ENCODE assay signal across 8 cellular contexts in genomic region chr6:28266962-28267694, GRCh38. TPM values are rescaled to one million over a fixed set of nuclear protein-coding genes. Genes with fewer than 3 reads are reported as not detected.
DNase-seq lines count a peak whose midpoint lies in the region; ATAC-seq and TF ChIP-seq lines count a peak whose summit lies in the region.

Gene ZSCAN26 (plus strand): TSS chr6:28267143. CDS start chr6:28271920, 4,777 bp downstream.

- H3K79me2 ChIP-seq in GM23248 (ENCODE audit: insufficient read depth) = peaks cover 42% of the 10 kb centered on the region
- peaks cover 43% of the 10 kb centered on the region for H3K79me2 ChIP-seq in Karpas-422 (ENCODE audit: low read length)

- DNase-seq in EH (ENCODE audit: low read depth) = peak; percentile 87
- DNase-seq in GM23248 = peak; percentile 88
- DNase-seq in Karpas-422 = peak; percentile 97
- DNase-seq in Peyer's patch = peak; percentile 78 to 92 (median 81)
- DNase-seq in fibroblast of mammary gland (ENCODE audit: low read depth) = peak; percentile 91
- peak; percentile 67 to 91 (median 87) for DNase-seq in naive thymus-derived CD4-positive, alpha-beta T cell

- peaks cover 3% of the 10 kb centered on the region for H3K27me3 Mint-ChIP-seq in activated T-helper 17 cell treated with anti-CD3 and anti-CD28 coated beads, Interleukin-2, amount 50 U/mL, for 72 hours
- peaks cover 0 to 7% (median 0%) of the 10 kb centered on the region in 5 donors for H3K27me3 Mint-ChIP-seq in naive thymus-derived CD4-positive, alpha-beta T cell
- no peaks in the 10 kb centered on the region for H3K27me3 Mint-ChIP-seq in stimulated activated memory B cell treated with anti-CD40 and anti-IgM and Interleukin-4, amounts not matched to agents 10 μg/mL and 1 μg/mL and 100 μg/mL, for 72 hours

- H3K27ac ChIP-seq in GM23248 (peak within 1 kb of the TSS; percentile 90), Karpas-422 (ENCODE audit: low read length) (peak within 1 kb of the TSS; percentile 57), Peyer's patch (peak within 1 kb of the TSS; percentile 71 to 84 (median 80))
- peak within 1 kb of the TSS; percentile 91 for H3K27ac ChIP-seq in naive thymus-derived CD4-positive, alpha-beta T cell (ENCODE audit: low read depth, low read length)

- H3F3A ChIP-seq in GM23248 (ENCODE audit: insufficient read depth) = peaks cover 43% of the 10 kb centered on the region

- no peaks in the 10 kb centered on the region for H3K9me3 ChIP-seq in GM23248 (ENCODE audit: low read depth)
- H3K9me3 ChIP-seq in Karpas-422 (ENCODE audit: low read length) = no peaks in the 10 kb centered on the region
- no peaks in the 10 kb centered on the region for H3K9me3 ChIP-seq in Peyer's patch
- H3K9me3 ChIP-seq in naive thymus-derived CD4-positive, alpha-beta T cell (ENCODE audit: control insufficient read depth in 2 of 3, low read length in 3 of 3) = no peaks in the 10 kb centered on the region

- intact Hi-C loops in naive thymus-derived CD4-positive, alpha-beta T cell (cut with micrococcal nuclease) = loop anchor here (1.0 to 5.0 kb wide), 16 partner anchors 14 to 788 kb away; partner anchors contain the start of genes ZKSCAN3 (in 2 of the 2), ZKSCAN4 (in 2 of the 2), ZSCAN12 (in 2 of the 2) and PGBD1 (in 1 of the 2)

- no peaks in the 10 kb centered on the region for H3K9me2 ChIP-seq in GM23248 (ENCODE audit: insufficient read depth)
- H3K9me2 ChIP-seq in Karpas-422 (replicated peaks; ENCODE audit: insufficient read depth, low read length) = no peaks in the 10 kb centered on the region

- peaks cover 6% of the 10 kb centered on the region for H3K36me3 Mint-ChIP-seq in activated T-helper 17 cell treated with anti-CD3 and anti-CD28 coated beads, Interleukin-2, amount 50 U/mL, for 72 hours (ENCODE audit: low read depth)
- peaks cover 0 to 19% (median 14%) of the 10 kb centered on the region in 5 donors for H3K36me3 Mint-ChIP-seq in naive thymus-derived CD4-positive, alpha-beta T cell
- H3K36me3 Mint-ChIP-seq in stimulated activated memory B cell treated with anti-CD40 and anti-IgM and Interleukin-4, amounts not matched to agents 10 μg/mL and 1 μg/mL and 100 μg/mL, for 72 hours = peaks cover 13% of the 10 kb centered on the region

- in situ Hi-C loops in GM23248 (cut with MboI) = no loop called here

- H3K36me3 ChIP-seq in GM23248 (ENCODE audit: low read depth) (no peaks in the 10 kb centered on the region), Karpas-422 (ENCODE audit: insufficient read depth, low read length) (no peaks in the 10 kb centered on the region), Peyer's patch (peaks cover 0 to 5% (median 0%) of the 10 kb centered on the region in 3 donors)
- H3K36me3 ChIP-seq in naive thymus-derived CD4-positive, alpha-beta T cell (ENCODE audit: control insufficient read depth in 2 of 3, insufficient read depth in 3 of 3, low read length in 3 of 3) = peaks cover 0 to 9% (median 0%) of the 10 kb centered on the region in 3 experiments

- H4K20me1 ChIP-seq in GM23248 (ENCODE audit: insufficient read depth) = no peaks in the 10 kb centered on the region
- H4K20me1 ChIP-seq in Karpas-422 (ENCODE audit: insufficient read depth, low read depth, low read length) = no peaks in the 10 kb centered on the region

- H3K4me2 ChIP-seq in GM23248 (ENCODE audit: unreplicated experiment) = peak within 1 kb of the TSS; percentile 98
- peak within 1 kb of the TSS; percentile 94 for H3K4me2 ChIP-seq in Karpas-422 (ENCODE audit: low read depth, low read length, poor library complexity, severe bottlenecking)

- WGBS in GM23248 (ENCODE audit: low coverage in 1 of 2, low lambda C conversion rate in 2 of 2, missing lambda C conversion rate in 2 of 2), 2 experiments = 1% methylated on average over 31 to 32 of the region's 32 CpGs

- CTCF ChIA-PET in naive thymus-derived CD4-positive, alpha-beta T cell (lab: Charles Lee) = interaction anchor here (0.6 to 1.8 kb wide), 10 partner anchors 14 to 571 kb away, joined by 3 to 10 read pairs (median 4); partner anchors contain the start of genes ZKSCAN4, ZKSCAN8 and ZSCAN12

- H2AFZ ChIP-seq in GM23248 = peak within 1 kb of the TSS; percentile 98
- peak within 1 kb of the TSS; percentile 93 for H2AFZ ChIP-seq in Karpas-422 (ENCODE audit: low read length)

- H3K4me3 ChIP-seq in GM23248 (peak within 1 kb of the TSS; percentile 97), Karpas-422 (ENCODE audit: low read length) (peak within 1 kb of the TSS; percentile 87), Peyer's patch (peak within 1 kb of the TSS; percentile 57 to 90 (median 87)), fibroblast of mammary gland (ENCODE audit: control insufficient read depth, low read depth, low read length) (peak within 1 kb of the TSS; percentile 81)
- H3K4me3 ChIP-seq in naive thymus-derived CD4-positive, alpha-beta T cell (ENCODE audit: low read length) = peak within 1 kb of the TSS; percentile 96

- H3K4me1 Mint-ChIP-seq in activated T-helper 17 cell treated with anti-CD3 and anti-CD28 coated beads, Interleukin-2, amount 50 U/mL, for 72 hours = peaks cover 7% of the 10 kb centered on the region
- peaks cover 6 to 37% (median 24%) of the 10 kb centered on the region in 7 donors for H3K4me1 Mint-ChIP-seq in naive thymus-derived CD4-positive, alpha-beta T cell
- peaks cover 11% of the 10 kb centered on the region for H3K4me1 Mint-ChIP-seq in stimulated activated memory B cell treated with anti-CD40 and anti-IgM and Interleukin-4, amounts not matched to agents 10 μg/mL and 1 μg/mL and 100 μg/mL, for 72 hours

- TF ChIP-seq POLR2A in Peyer's patch (IDR thresholded peaks at IDR 0.05) = peak; percentile 35 to 45

- TF ChIP-seq CTCF in Peyer's patch (IDR thresholded peaks at IDR 0.05) = no peak
- no peak for TF ChIP-seq CTCF in fibroblast of mammary gland (conservative IDR thresholded peaks at IDR 0.05; ENCODE audit: control insufficient read depth, insufficient read depth, low read depth, low read length)

- H3K4me1 ChIP-seq in GM23248 (ENCODE audit: insufficient read depth) (peaks cover 9% of the 10 kb centered on the region; the same call in 1 of the 2 replicates), Karpas-422 (ENCODE audit: low read length) (peaks cover 17% of the 10 kb centered on the region), Peyer's patch (peaks cover 0 to 6% (median 0%) of the 10 kb centered on the region in 4 donors)
- peaks cover 0 to 24% of the 10 kb centered on the region in 2 donors for H3K4me1 ChIP-seq in naive thymus-derived CD4-positive, alpha-beta T cell (ENCODE audit: control insufficient read depth in 2 of 2, insufficient read depth in 2 of 2, low read length in 2 of 2)

- peak; percentile 92 for ATAC-seq in activated T-helper 17 cell treated with anti-CD3 and anti-CD28 coated beads, Interleukin-2, amount 50 U/mL, for 72 hours (replicated peaks)
- peak; percentile 96 for ATAC-seq in naive thymus-derived CD4-positive, alpha-beta T cell
- ATAC-seq in stimulated activated memory B cell treated with anti-CD40 and anti-IgM and Interleukin-4, amounts not matched to agents 10 μg/mL and 1 μg/mL and 100 μg/mL, for 72 hours = peak; percentile 97

- H3K9me3 Mint-ChIP-seq in activated T-helper 17 cell treated with anti-CD3 and anti-CD28 coated beads, Interleukin-2, amount 50 U/mL, for 72 hours = no peaks in the 10 kb centered on the region
- H3K9me3 Mint-ChIP-seq in naive thymus-derived CD4-positive, alpha-beta T cell = no peaks in the 10 kb centered on the region
- no peaks in the 10 kb centered on the region for H3K9me3 Mint-ChIP-seq in stimulated activated memory B cell treated with anti-CD40 and anti-IgM and Interleukin-4, amounts not matched to agents 10 μg/mL and 1 μg/mL and 100 μg/mL, for 72 hours

- H3K9ac ChIP-seq in GM23248 (peak within 1 kb of the TSS; percentile 92), Karpas-422 (ENCODE audit: low read length) (peak within 1 kb of the TSS; percentile 82)

- POLR2A ChIA-PET in naive thymus-derived CD4-positive, alpha-beta T cell (lab: Charles Lee) = interaction anchor here (0.6 to 4.0 kb wide), 23 partner anchors 8 to 650 kb away, joined by 3 to 86 read pairs (median 5); partner anchors contain the start of genes ZKSCAN3, ZKSCAN4, ZKSCAN8 and ZSCAN16

- no peaks in the 10 kb centered on the region for H3K27me3 ChIP-seq in GM23248 (replicated peaks; ENCODE audit: insufficient read depth)
- no peaks in the 10 kb centered on the region for H3K27me3 ChIP-seq in Karpas-422 (ENCODE audit: low read length)
- no peaks in the 10 kb centered on the region for H3K27me3 ChIP-seq in Peyer's patch
- no peaks in the 10 kb centered on the region for H3K27me3 ChIP-seq in naive thymus-derived CD4-positive, alpha-beta T cell (ENCODE audit: control insufficient read depth in 2 of 2, insufficient read depth in 2 of 2, low read length in 2 of 2)

- no peak within 1 kb of the TSS for H3K4me3 Mint-ChIP-seq in activated T-helper 17 cell treated with anti-CD3 and anti-CD28 coated beads, Interleukin-2, amount 50 U/mL, for 72 hours
- H3K4me3 Mint-ChIP-seq in naive thymus-derived CD4-positive, alpha-beta T cell = peak within 1 kb of the TSS in 1 of 10 donors; percentile 30
- no peak within 1 kb of the TSS for H3K4me3 Mint-ChIP-seq in stimulated activated memory B cell treated with anti-CD40 and anti-IgM and Interleukin-4, amounts not matched to agents 10 μg/mL and 1 μg/mL and 100 μg/mL, for 72 hours

- H3K27ac Mint-ChIP-seq in activated T-helper 17 cell treated with anti-CD3 and anti-CD28 coated beads, Interleukin-2, amount 50 U/mL, for 72 hours = no peak within 1 kb of the TSS
- H3K27ac Mint-ChIP-seq in naive thymus-derived CD4-positive, alpha-beta T cell = peak within 1 kb of the TSS in 1 of 9 donors; percentile 48
- no peak within 1 kb of the TSS for H3K27ac Mint-ChIP-seq in stimulated activated memory B cell treated with anti-CD40 and anti-IgM and Interleukin-4, amounts not matched to agents 10 μg/mL and 1 μg/mL and 100 μg/mL, for 72 hours

RNA-seq across cellular contexts. Expression of gene ZSCAN26, which starts in this region (rescaled TPM):
- 17.5 and 28.5 TPM in 2 replicates for total RNA-seq in GM23248 (2014; rRNA removed; shearing (Covaris generic))
- polyA plus RNA-seq in GM23248 (2016; fragmentation: Nextera tagmentation; extraction: Ambion mirVana) = 14.1 and 15.0 TPM in 2 replicates
- 16.8 and 19.2 TPM in 2 replicates for total RNA-seq in Karpas-422 (2014; rRNA removed; shearing (Covaris generic); ENCODE audit: low replicate concordance)
- total RNA-seq in Peyer's patch = 10 to 100 TPM; 19.1 to 34.7 (median 20.2) TPM
- 1 to 10 TPM; 3.3 to 4.3 TPM for total RNA-seq in activated T-helper 17 cell treated with anti-CD3 and anti-CD28 coated beads, Interleukin-2, amount 50 U/mL, for 72 hours
- total RNA-seq in naive thymus-derived CD4-positive, alpha-beta T cell = 10 to 100 TPM in 4 of 5 experiments, 1 to 10 TPM in 1; 8.0 to 27.8 (median 12.5) TPM
- 10 to 100 TPM; 15.5 to 19.1 TPM for polyA plus RNA-seq in naive thymus-derived CD4-positive, alpha-beta T cell

Comparison
In these comparisons a context has a peak if more than half of its experiments do, and no peak if none do; other contexts are left out.
1. Peak in every context shown above with its lines: DNase-seq, ATAC-seq, H3K4me3 ChIP-seq and H3K27ac ChIP-seq.